8 cellular contexts compared by ENCODE assay signal in the genomic region with DNA sequence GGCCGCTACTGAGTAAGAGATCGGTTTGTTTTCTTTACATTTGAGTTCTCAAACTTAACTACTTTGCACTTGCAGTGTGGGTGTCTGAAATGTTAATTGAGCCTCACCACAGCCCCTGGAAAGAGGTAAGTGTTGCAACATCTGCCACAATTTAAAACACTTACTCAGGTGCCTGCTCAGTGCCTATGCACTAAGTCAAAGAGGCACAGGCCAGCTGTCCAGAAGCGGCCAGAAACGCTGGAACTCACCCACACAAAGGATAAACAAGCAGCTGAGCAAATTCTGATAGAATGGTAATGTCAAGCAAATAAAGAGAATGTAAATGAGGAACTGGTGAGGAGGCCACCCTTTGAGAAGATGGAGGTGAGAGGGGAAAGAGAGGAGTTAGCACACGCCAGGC.
DNase-seq lines count a peak whose midpoint lies in the region; ATAC-seq and TF ChIP-seq lines count a peak whose summit lies in the region.
"Had no signal": no experiment of that assay in that cellular context is flagged by ENCODE, and none has a peak within 500 bp of the region (broad histone marks: within the 10 kb centered on the region; RNA-seq: fewer than 3 reads in every experiment).

No MANE protein-coding gene starts in this region.

- H3K4me1 Mint-ChIP-seq in glutamatergic neuron (ENCODE audit: low read depth, unreplicated experiment), result peaks cover 22% of the 10 kb centered on the region
- H3K4me1 Mint-ChIP-seq in activated naive CD8-positive, alpha-beta T cell treated with anti-CD3 and anti-CD28 coated beads, Interleukin-2, amount 50 U/mL, for 24 hours, result peaks cover 52% of the 10 kb centered on the region

- no peak for ATAC-seq in HG03442 (IDR thresholded peaks at IDR 0.05; ENCODE audit: unreplicated experiment)
- ATAC-seq in activated naive CD8-positive, alpha-beta T cell treated with anti-CD3 and anti-CD28 coated beads, Interleukin-2, amount 50 U/mL, for 24 hours, result no peak

- TF ChIP-seq CTCF in RWPE1 (conservative IDR thresholded peaks at IDR 0.05; ENCODE audit: low read depth) (no peak), glutamatergic neuron (IDR thresholded peaks at IDR 0.05; ENCODE audit: partially characterized antibody, unreplicated experiment) (no peak)

- POLR2A ChIA-PET in RWPE1 (lab: Yijun Ruan, JAX; ENCODE audit: low non-redundant PET), result interaction anchor here (1.0 kb wide), 2 partner anchors 129 to 131 kb away, joined by 3 read pairs; no protein-coding TSS in a partner anchor

- DNase-seq in RWPE1 (ENCODE audit: low spot score) (no peak), glutamatergic neuron (no peak), Ammon's horn (ENCODE audit: low spot score) (no peak)
- DNase-seq in activated naive CD8-positive, alpha-beta T cell treated with anti-CD3 and anti-CD28 coated beads, Interleukin-2, amount 50 U/mL, for 24 hours, result no peak
- DNase-seq: activated CD8-positive, alpha-beta memory T cell treated with anti-CD3 and anti-CD28 coated beads for 24 hours had no signal

- H3K4me3 Mint-ChIP-seq in glutamatergic neuron (ENCODE audit: unreplicated experiment), result peak overlapping the region; percentile 59
- H3K4me3 Mint-ChIP-seq in activated naive CD8-positive, alpha-beta T cell treated with anti-CD3 and anti-CD28 coated beads, Interleukin-2, amount 50 U/mL, for 24 hours, result no peak overlapping the region

- no peaks in the 10 kb centered on the region for H3K36me3 ChIP-seq in HUES6 (ENCODE audit: control insufficient read depth, insufficient read depth, low read length)
- no peaks in the 10 kb centered on the region for H3K36me3 ChIP-seq in skeletal muscle tissue (ENCODE audit: control insufficient read depth in 3 of 3, insufficient read depth in 3 of 3, low read length in 3 of 3)

- H3K9me3 ChIP-seq in HUES6 (ENCODE audit: control insufficient read depth, insufficient read depth, low read depth, low read length), result no peaks in the 10 kb centered on the region
- H3K9me3 ChIP-seq in skeletal muscle tissue (ENCODE audit: control insufficient read depth in 3 of 3, low read length in 3 of 3), result no peaks in the 10 kb centered on the region

- H3K27me3 Mint-ChIP-seq in glutamatergic neuron (ENCODE audit: unreplicated experiment), result peaks cover 5% of the 10 kb centered on the region
- H3K27me3 Mint-ChIP-seq in activated naive CD8-positive, alpha-beta T cell treated with anti-CD3 and anti-CD28 coated beads, Interleukin-2, amount 50 U/mL, for 24 hours, result peaks cover 13% of the 10 kb centered on the region

- H3K9ac ChIP-seq in HUES6 (ENCODE audit: low read length) (peak overlapping the region; percentile 7), skeletal muscle tissue (ENCODE audit: low read depth in 1 of 3, low read length in 3 of 3) (no peak overlapping the region)

- H3K27ac ChIP-seq in HUES6 (ENCODE audit: low read depth, low read length), result no peak overlapping the region
- H3K27ac ChIP-seq in RWPE1, result peak overlapping the region; percentile 94
- H3K27ac ChIP-seq in skeletal muscle tissue (ENCODE audit: low read depth, low read length), result peak overlapping the region; percentile 46

- H3K27me3 ChIP-seq in HUES6 (ENCODE audit: control insufficient read depth, insufficient read depth, low read length) (peaks cover 58% of the 10 kb centered on the region), skeletal muscle tissue (ENCODE audit: control insufficient read depth in 3 of 3, insufficient read depth in 3 of 3, low read length in 3 of 3) (no peaks in the 10 kb centered on the region)

- peak overlapping the region; percentile 39 for H3K4me3 ChIP-seq in HUES6 (ENCODE audit: low read depth, low read length)
- no peak overlapping the region for H3K4me3 ChIP-seq in skeletal muscle tissue (ENCODE audit: low read length in 3 of 3)

- no peak overlapping the region for H3K27ac Mint-ChIP-seq in glutamatergic neuron (ENCODE audit: unreplicated experiment)
- H3K27ac Mint-ChIP-seq in activated naive CD8-positive, alpha-beta T cell treated with anti-CD3 and anti-CD28 coated beads, Interleukin-2, amount 50 U/mL, for 24 hours, result no peak overlapping the region

- H3K9me3 Mint-ChIP-seq in glutamatergic neuron (ENCODE audit: unreplicated experiment), result peaks cover 2% of the 10 kb centered on the region
- peaks cover 7% of the 10 kb centered on the region for H3K9me3 Mint-ChIP-seq in activated naive CD8-positive, alpha-beta T cell treated with anti-CD3 and anti-CD28 coated beads, Interleukin-2, amount 50 U/mL, for 24 hours

- H3K4me1 ChIP-seq in HUES6 (ENCODE audit: control insufficient read depth, insufficient read depth, low read length), result peaks cover 27% of the 10 kb centered on the region
- peaks cover 44 to 59% (median 51%) of the 10 kb centered on the region in 3 donors for H3K4me1 ChIP-seq in skeletal muscle tissue (ENCODE audit: control insufficient read depth in 3 of 3, insufficient read depth in 3 of 3, low read length in 3 of 3)

- CTCF ChIA-PET in RWPE1 (lab: Yijun Ruan, JAX), result no interaction called here

- no peaks in the 10 kb centered on the region for H3K36me3 Mint-ChIP-seq in glutamatergic neuron (ENCODE audit: unreplicated experiment)
- no peaks in the 10 kb centered on the region for H3K36me3 Mint-ChIP-seq in activated naive CD8-positive, alpha-beta T cell treated with anti-CD3 and anti-CD28 coated beads, Interleukin-2, amount 50 U/mL, for 24 hours (ENCODE audit: low read depth)
